ENCODE assay signal across 2 cellular contexts in genomic region chr18:58868440-58868839, GRCh38.
TF ChIP-seq lines count a peak whose summit lies in the region.

No MANE protein-coding gene starts in this region.

TF ChIP-seq in IMR-90, 13 proteins besides CTCF, POLR2A, EP300 and RAD21:
- no peak for TF ChIP-seq BHLHE40 (IDR thresholded peaks at IDR 0.05; ENCODE audit: low read depth, low read length)
- TF ChIP-seq CHD1 (IDR thresholded peaks at IDR 0.05; ENCODE audit: low read depth, low read length) = no peak

TF ChIP-seq in H1, 55 proteins besides CTCF, POLR2A, EP300 and RAD21:
- TF ChIP-seq ATF2 (IDR thresholded peaks at IDR 0.05; ENCODE audit: low read length) (0 out of 2 replicates have a peak, but pooled peaks have one; percentile 26), ZNF274 (IDR thresholded peaks at IDR 0.05; ENCODE audit: borderline replicate concordance, extremely low read depth, low read length) (no peak), KDM1A (IDR thresholded peaks at IDR 0.05; ENCODE audit: borderline replicate concordance, low read length) (peak; percentile 36; the same call in 1 of the 2 replicates), TAF7 (optimal IDR thresholded peaks at IDR 0.05; ENCODE audit: borderline replicate concordance, low read depth, low read length) (peak; percentile 21)
